12 cellular contexts compared by ENCODE assay signal in genomic region chr4:162499478-162499877, GRCh38.
DNase-seq lines count a peak whose midpoint lies in the region; ATAC-seq, FAIRE-seq and TF ChIP-seq lines count a peak whose summit lies in the region.
"Had no signal": no experiment of that assay in that cellular context is flagged by ENCODE, and none has a peak within 500 bp of the region (broad histone marks: within the 10 kb centered on the region; RNA-seq: fewer than 3 reads in every experiment).

No MANE protein-coding gene starts in this region.

- H3K4me2 ChIP-seq in OCI-LY1 (ENCODE audit: low read length) = no peak overlapping the region

- H3F3A ChIP-seq in OCI-LY1 (ENCODE audit: insufficient read depth, low read length) = no peaks in the 10 kb centered on the region

- TF ChIP-seq POLR2A in GM12891 (IDR thresholded peaks at IDR 0.05; ENCODE audit: low read depth, low read length) = no peak

- no peaks in the 10 kb centered on the region for H3K36me3 ChIP-seq in OCI-LY1 (ENCODE audit: insufficient read depth, low read length)

- H3K4me1 ChIP-seq in OCI-LY1 (ENCODE audit: insufficient read depth, low read length, severe bottlenecking) = no peaks in the 10 kb centered on the region

- FAIRE-seq in GM12891 (lab: Jason Lieb, UNC) = no peak

- no peaks in the 10 kb centered on the region for H3K27me3 ChIP-seq in OCI-LY1 (ENCODE audit: insufficient read depth, low read length)

- TF ChIP-seq CTCF in AG09309 (IDR thresholded peaks at IDR 0.05; ENCODE audit: control insufficient read depth, insufficient read depth, low read depth, low read length, missing control alignments) = peak; percentile 24
- peak; percentile 34 for TF ChIP-seq CTCF in OCI-LY1 (IDR thresholded peaks at IDR 0.05; ENCODE audit: low read length)
- peak; percentile 24 for TF ChIP-seq CTCF in fibroblast of villous mesenchyme (IDR thresholded peaks at IDR 0.05; ENCODE audit: insufficient read depth, low read depth, low read length)

- no peak overlapping the region for H3K9ac ChIP-seq in OCI-LY1 (ENCODE audit: low read length)

- ATAC-seq in GM19351 (IDR thresholded peaks at IDR 0.05; ENCODE audit: unreplicated experiment) = peak; percentile 50

- no peak overlapping the region for H3K27ac ChIP-seq in OCI-LY1 (ENCODE audit: low read depth, low read length, poor library complexity, severe bottlenecking)

- no peaks in the 10 kb centered on the region for H3K79me2 ChIP-seq in OCI-LY1 (ENCODE audit: insufficient read depth, low read length)

- no peak for DNase-seq in AG09309 (ENCODE audit: low read depth)
- no peak for DNase-seq in fibroblast of villous mesenchyme (ENCODE audit: low read depth)
- DNase-seq in stimulated activated CD8-positive, alpha-beta memory T cell treated with anti-CD3 and anti-CD28 coated beads, Interleukin-4, amount 100 ng/mL, for 48 hours = no peak
- no peak for DNase-seq in NOMO-1 treated with DMSO at 0.1 percent for 48 hours (lab: John Stamatoyannopoulos, UW; ENCODE audit: unreplicated experiment)
- no peak for DNase-seq in NCI-H1092 treated with DMSO at 0.1 percent for 48 hours (lab: John Stamatoyannopoulos, UW)
- DNase-seq in GM12891 (ENCODE audit: insufficient read length, low spot score) = no peak
- DNase-seq: activated naive CD4-positive, alpha-beta T cell; foreskin melanocyte; GOT3; occipital lobe had no signal

- no peaks in the 10 kb centered on the region for H3K9me2 ChIP-seq in OCI-LY1 (ENCODE audit: low read depth, low read length)

- H4K20me1 ChIP-seq in OCI-LY1 (ENCODE audit: insufficient read depth, low read length) = no peaks in the 10 kb centered on the region

- H3K9me3 ChIP-seq in OCI-LY1 (ENCODE audit: low read length) = no peaks in the 10 kb centered on the region

- H3K4me3 ChIP-seq in AG09309 (ENCODE audit: control insufficient read depth, low read depth, low read length) (no peak overlapping the region), OCI-LY1 (ENCODE audit: low read depth, low read length, poor library complexity, severe bottlenecking) (no peak overlapping the region), fibroblast of villous mesenchyme (ENCODE audit: low read depth, low read length) (no peak overlapping the region)

- H2AFZ ChIP-seq in OCI-LY1 (ENCODE audit: low read length) = no peak overlapping the region

TF ChIP-seq in GM12891, 5 proteins besides CTCF, POLR2A, EP300 and RAD21:
- TF ChIP-seq POLR2AphosphoS5 (IDR thresholded peaks at IDR 0.05; ENCODE audit: low read depth, low read length) (no peak), TAF1 (IDR thresholded peaks at IDR 0.05; ENCODE audit: low read depth, low read length) (no peak), POU2F2 (IDR thresholded peaks at IDR 0.05; ENCODE audit: low read depth, low read length) (no peak)
